12 cellular contexts compared by ENCODE assay signal in genomic region chr11:65643971-65644370, GRCh38. TPM values are rescaled to one million over a fixed set of nuclear protein-coding genes. Genes with fewer than 3 reads are reported as not detected.
DNase-seq lines count a peak whose midpoint lies in the region; ATAC-seq, FAIRE-seq and TF ChIP-seq lines count a peak whose summit lies in the region.
"Had no signal": no experiment of that assay in that cellular context is flagged by ENCODE, and none has a peak within 500 bp of the region (broad histone marks: within the 10 kb centered on the region; RNA-seq: fewer than 3 reads in every experiment).

No MANE protein-coding gene starts in this region.

- peak overlapping the region; percentile 6 for H3K4me2 ChIP-seq in keratinocyte (ENCODE audit: control insufficient read depth, extremely low read depth, insufficient read depth, low read depth, low read length)

- peak overlapping the region; percentile 38 for H3K27ac Mint-ChIP-seq in activated T-helper 17 cell treated with anti-CD3 and anti-CD28 coated beads, Interleukin-2, amount 50 U/mL, for 72 hours

- H3K4me1 Mint-ChIP-seq in activated T-helper 17 cell treated with anti-CD3 and anti-CD28 coated beads, Interleukin-2, amount 50 U/mL, for 72 hours, result peaks cover 8% of the 10 kb centered on the region

- no peak overlapping the region for H3K27ac ChIP-seq in keratinocyte (ENCODE audit: control insufficient read depth, insufficient read depth, low read length)

- ATAC-seq in activated T-helper 17 cell treated with anti-CD3 and anti-CD28 coated beads, Interleukin-2, amount 50 U/mL, for 72 hours (replicated peaks), result no peak

- H4K20me1 ChIP-seq in keratinocyte (ENCODE audit: control insufficient read depth, extremely low read depth, insufficient read depth, low read length), result peaks cover 6% of the 10 kb centered on the region

- H3K27me3 ChIP-seq in keratinocyte (ENCODE audit: control insufficient read depth, extremely low read depth, insufficient read depth, low read length), result no peaks in the 10 kb centered on the region

- H3K36me3 ChIP-seq in keratinocyte (ENCODE audit: control insufficient read depth in 2 of 2, extremely low read depth in 1 of 2, insufficient read depth in 2 of 2, low read length in 2 of 2), result no peaks in the 10 kb centered on the region

- no peaks in the 10 kb centered on the region for H3K9me3 ChIP-seq in keratinocyte (ENCODE audit: control insufficient read depth, low read depth, low read length)

- no peak overlapping the region for H3K4me3 ChIP-seq in keratinocyte (ENCODE audit: control insufficient read depth in 2 of 3, extremely low read depth in 1 of 3, insufficient read depth in 2 of 3, low read depth in 1 of 3, low read length in 3 of 3)

- no peak overlapping the region for H2AFZ ChIP-seq in keratinocyte (ENCODE audit: control insufficient read depth, low read length)

- H3K4me1 ChIP-seq in keratinocyte (ENCODE audit: control insufficient read depth, extremely low read depth, insufficient read depth, low read length), result peaks cover 5% of the 10 kb centered on the region

- H3K79me2 ChIP-seq in keratinocyte (ENCODE audit: control insufficient read depth, insufficient read depth, low read length), result no peaks in the 10 kb centered on the region

- H3K27me3 Mint-ChIP-seq in activated T-helper 17 cell treated with anti-CD3 and anti-CD28 coated beads, Interleukin-2, amount 50 U/mL, for 72 hours, result no peaks in the 10 kb centered on the region

- DNase-seq in NCI-H2227 (lab: John Stamatoyannopoulos, UW; ENCODE audit: unreplicated experiment) (peak; percentile 16), NCI-H2227 treated with DMSO at 0.1 percent for 48 hours (lab: John Stamatoyannopoulos, UW) (no peak), HK-2 (ENCODE audit: unreplicated experiment) (peak; percentile 70), keratinocyte (ENCODE audit: low read depth, low spot score) (no peak), NCI-H774 (lab: John Stamatoyannopoulos, UW) (no peak), DMS 273 treated with DMSO at 0.1 percent for 48 hours (lab: John Stamatoyannopoulos, UW) (no peak), DMS153 treated with DMSO at 0.1 percent for 48 hours (lab: John Stamatoyannopoulos, UW; ENCODE audit: unreplicated experiment) (no peak)
- DNase-seq: activated CD4-positive, CD25-positive, alpha-beta regulatory T cell treated with anti-CD3 and anti-CD28 coated beads, Interleukin-2, amount 50 U/mL, for 72 hours; IMR-90; NCI-H187; stimulated activated CD4-positive, alpha-beta T cell treated with anti-CD3 and anti-CD28 coated beads, Interleukin-12 subunit alpha, Interleukin-12 subunit beta, amount 100 ng/mL, for 4 hours had no signal

- peaks cover 2% of the 10 kb centered on the region for H3K9me1 ChIP-seq in keratinocyte (ENCODE audit: control insufficient read depth, extremely low read depth, insufficient read depth, low read length)

- H3K9me3 Mint-ChIP-seq in activated T-helper 17 cell treated with anti-CD3 and anti-CD28 coated beads, Interleukin-2, amount 50 U/mL, for 72 hours, result no peaks in the 10 kb centered on the region

- TF ChIP-seq CTCF in keratinocyte (optimal IDR thresholded peaks at IDR 0.05 in 1 of 3, IDR thresholded peaks at IDR 0.05 in 1 of 3, conservative IDR thresholded peaks at IDR 0.05 in 1 of 3; ENCODE audit: extremely low read depth in 1 of 3, insufficient read depth in 2 of 3, low read length in 3 of 3), result no peak

- H3K4me3 Mint-ChIP-seq in activated T-helper 17 cell treated with anti-CD3 and anti-CD28 coated beads, Interleukin-2, amount 50 U/mL, for 72 hours, result peak overlapping the region; percentile 26

- no peak overlapping the region for H3K9ac ChIP-seq in keratinocyte (ENCODE audit: control insufficient read depth, extremely low read depth, insufficient read depth, low read length)

- FAIRE-seq in keratinocyte (lab: Jason Lieb, UNC), result no peak

- peaks cover 75% of the 10 kb centered on the region for H3K36me3 Mint-ChIP-seq in activated T-helper 17 cell treated with anti-CD3 and anti-CD28 coated beads, Interleukin-2, amount 50 U/mL, for 72 hours (ENCODE audit: low read depth)

- dilution Hi-C loops in keratinocyte (cut with MboI; ENCODE audit: extremely low pct_ligation_motif_present, low sequenced_read_pairs), result no loop called here

RNA-seq across cellular contexts. Expression of gene SIPA1, which starts 6.1 kb away (rescaled TPM):
- total RNA-seq in activated T-helper 17 cell treated with anti-CD3 and anti-CD28 coated beads, Interleukin-2, amount 50 U/mL, for 72 hours, result 100 to 1,000 TPM; 135 to 144 TPM
- 4.5 to 7.2 TPM (median 7.1 TPM) in 3 replicates for polyA plus RNA-seq in keratinocyte
- 8.5 TPM for polyA plus RNA-seq in keratinocyte (2011; ENCODE audit: low read depth)
- 2.7 and 6.2 TPM in 2 replicates for polyA plus RNA-seq in keratinocyte (2011; cell fraction: cytosol; rRNA removed)
- polyA plus RNA-seq in keratinocyte (2011; cell fraction: nucleus; rRNA removed), result 5.3 and 7.0 TPM in 2 replicates
- polyA plus RNA-seq in keratinocyte (2012; ENCODE audit: low replicate concordance), result 15.3 and 16.2 TPM in 2 replicates
- polyA minus RNA-seq in keratinocyte, result 7.4 to 49.8 TPM (median 9.6 TPM) in 3 replicates
- polyA minus RNA-seq in keratinocyte (2011; cell fraction: cytosol; rRNA and poly(A)+ RNA removed), result 11.9 TPM
- polyA minus RNA-seq in keratinocyte (2011; cell fraction: nucleus; rRNA and poly(A)+ RNA removed), result 6.1 and 8.1 TPM in 2 replicates

RNA-seq across cellular contexts. Expression of gene RELA, which starts 18.7 kb away (rescaled TPM):
- total RNA-seq in activated T-helper 17 cell treated with anti-CD3 and anti-CD28 coated beads, Interleukin-2, amount 50 U/mL, for 72 hours, result 100 to 1,000 TPM in 1 of 2 donors, 10 to 100 TPM in 1; 82.5 to 150 TPM
- 20.4 to 49.4 TPM (median 23.5 TPM) in 3 replicates for polyA plus RNA-seq in keratinocyte
- polyA plus RNA-seq in keratinocyte (2011; ENCODE audit: low read depth), result 32.8 TPM
- polyA plus RNA-seq in keratinocyte (2011; cell fraction: cytosol; rRNA removed), result 29.6 and 40.9 TPM in 2 replicates
- 53.6 and 57.6 TPM in 2 replicates for polyA plus RNA-seq in keratinocyte (2011; cell fraction: nucleus; rRNA removed)
- 55.0 and 57.5 TPM in 2 replicates for polyA plus RNA-seq in keratinocyte (2012; ENCODE audit: low replicate concordance)
- 25.4 to 159 TPM (median 34.4 TPM) in 3 replicates for polyA minus RNA-seq in keratinocyte
- 29.5 TPM for polyA minus RNA-seq in keratinocyte (2011; cell fraction: cytosol; rRNA and poly(A)+ RNA removed)
- 19.3 and 22.6 TPM in 2 replicates for polyA minus RNA-seq in keratinocyte (2011; cell fraction: nucleus; rRNA and poly(A)+ RNA removed)

RNA-seq across cellular contexts. Expression of gene PCNX3, which starts 28.4 kb away (rescaled TPM):
- 10 to 100 TPM; 20.8 to 39.1 TPM for total RNA-seq in activated T-helper 17 cell treated with anti-CD3 and anti-CD28 coated beads, Interleukin-2, amount 50 U/mL, for 72 hours
- 6.1 to 16.5 TPM (median 10.5 TPM) in 3 replicates for polyA plus RNA-seq in keratinocyte
- polyA plus RNA-seq in keratinocyte (2011; ENCODE audit: low read depth), result 2.9 TPM
- polyA plus RNA-seq in keratinocyte (2011; cell fraction: cytosol; rRNA removed), result 5.5 and 9.7 TPM in 2 replicates
- 45.9 and 65.6 TPM in 2 replicates for polyA plus RNA-seq in keratinocyte (2011; cell fraction: nucleus; rRNA removed)
- 16.6 and 25.6 TPM in 2 replicates for polyA plus RNA-seq in keratinocyte (2012; ENCODE audit: low replicate concordance)
- 26.5 to 94.3 TPM (median 29.5 TPM) in 3 replicates for polyA minus RNA-seq in keratinocyte
- polyA minus RNA-seq in keratinocyte (2011; cell fraction: cytosol; rRNA and poly(A)+ RNA removed), result 33.4 TPM
- 97.7 and 104 TPM in 2 replicates for polyA minus RNA-seq in keratinocyte (2011; cell fraction: nucleus; rRNA and poly(A)+ RNA removed)

RNA-seq across cellular contexts. Expression of gene MAP3K11, which starts 29.9 kb away (rescaled TPM):
- total RNA-seq in activated T-helper 17 cell treated with anti-CD3 and anti-CD28 coated beads, Interleukin-2, amount 50 U/mL, for 72 hours, result 10 to 100 TPM; 64.9 to 83.2 TPM
- polyA plus RNA-seq in keratinocyte, result 13.6 to 18.8 TPM (median 17.5 TPM) in 3 replicates
- 16.5 TPM for polyA plus RNA-seq in keratinocyte (2011; ENCODE audit: low read depth)
- 13.9 and 26.8 TPM in 2 replicates for polyA plus RNA-seq in keratinocyte (2011; cell fraction: cytosol; rRNA removed)
- 16.8 and 28.6 TPM in 2 replicates for polyA plus RNA-seq in keratinocyte (2011; cell fraction: nucleus; rRNA removed)
- 19.2 and 29.1 TPM in 2 replicates for polyA plus RNA-seq in keratinocyte (2012; ENCODE audit: low replicate concordance)
- 19.5 to 32.4 TPM (median 32.4 TPM) in 3 replicates for polyA minus RNA-seq in keratinocyte
- polyA minus RNA-seq in keratinocyte (2011; cell fraction: cytosol; rRNA and poly(A)+ RNA removed), result 34.0 TPM
- 16.4 and 21.2 TPM in 2 replicates for polyA minus RNA-seq in keratinocyte (2011; cell fraction: nucleus; rRNA and poly(A)+ RNA removed)

RNA-seq across cellular contexts. Expression of gene KCNK7, which starts 48.4 kb away (rescaled TPM):
- under 1 TPM; 0.52 to 0.79 TPM for total RNA-seq in activated T-helper 17 cell treated with anti-CD3 and anti-CD28 coated beads, Interleukin-2, amount 50 U/mL, for 72 hours
- polyA plus RNA-seq in keratinocyte, result 0.14 to 1.5 TPM (median 0.46 TPM) in 3 replicates
- not detected for polyA plus RNA-seq in keratinocyte (2011; ENCODE audit: low read depth)
- 0.18 and 0.19 TPM in 2 replicates for polyA plus RNA-seq in keratinocyte (2011; cell fraction: cytosol; rRNA removed)
- polyA plus RNA-seq in keratinocyte (2011; cell fraction: nucleus; rRNA removed), result 0.34 and 0.51 TPM in 2 replicates
- polyA plus RNA-seq in keratinocyte (2012; ENCODE audit: low replicate concordance), result 0.63 and 0.75 TPM in 2 replicates
- polyA minus RNA-seq in keratinocyte, result 0.26 TPM in 1 of 3 replicates, not detected in the others
- polyA minus RNA-seq in keratinocyte (2011; cell fraction: cytosol; rRNA and poly(A)+ RNA removed), result not detected
- polyA minus RNA-seq in keratinocyte (2011; cell fraction: nucleus; rRNA and poly(A)+ RNA removed), result not detected in 2 replicates
- total RNA-seq: IMR-90 had no signal

Comparison
In these comparisons a context has a peak if more than half of its experiments do, and no peak if none do; other contexts are left out.
1. DNase-seq: peak in NCI-H2227 (single experiment) and HK-2 (single experiment); none in NCI-H2227 treated with DMSO at 0.1 percent for 48 hours (single experiment), keratinocyte (single experiment), NCI-H774 (single experiment), DMS 273 treated with DMSO at 0.1 percent for 48 hours (single experiment) and DMS153 treated with DMSO at 0.1 percent for 48 hours (single experiment).